8 cellular contexts compared by ENCODE assay signal in the genomic region with DNA sequence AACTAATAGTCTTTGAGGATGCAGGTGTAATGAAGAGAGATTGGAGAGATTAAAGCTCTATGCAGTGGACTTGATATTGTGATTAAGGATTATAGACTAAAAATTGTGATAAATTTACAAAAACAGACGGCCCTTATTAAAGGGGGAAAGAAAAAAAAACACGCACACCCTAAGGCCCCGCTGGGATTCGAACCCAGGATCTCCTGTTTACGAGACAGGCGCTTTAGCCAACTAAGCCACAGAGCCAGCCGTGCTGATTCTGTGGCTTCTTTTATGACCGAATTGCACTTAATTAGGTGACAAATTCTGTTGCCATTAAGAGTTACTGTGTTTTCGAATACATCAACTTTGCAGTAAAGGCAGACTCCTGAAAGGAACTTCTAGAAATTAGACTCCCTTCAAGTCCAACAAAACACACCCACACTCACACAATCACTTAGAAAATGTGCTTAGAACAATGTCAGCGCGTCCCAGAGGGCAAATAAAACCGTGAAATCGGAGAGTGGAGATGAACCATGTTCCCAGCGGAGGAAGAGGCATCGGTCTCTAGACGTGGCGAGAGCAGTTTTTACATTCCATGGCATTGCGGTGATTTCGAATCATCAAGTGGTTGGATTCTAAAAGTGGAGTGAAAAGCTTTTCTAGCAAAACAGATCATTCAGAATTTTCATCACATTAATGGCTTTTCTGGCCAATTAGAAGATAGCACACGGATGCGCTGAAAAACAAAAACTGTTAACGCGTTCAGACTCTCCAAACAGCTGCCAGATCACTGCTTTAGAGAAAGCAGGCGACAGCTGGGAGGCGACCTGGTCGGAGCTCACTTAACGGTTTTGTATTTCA.
DNase-seq lines count a peak whose midpoint lies in the region; ATAC-seq lines count a peak whose summit lies in the region.

No MANE protein-coding gene starts in this region.

- peak; percentile 83 for DNase-seq in RKO (ENCODE audit: low spot score)
- DNase-seq in amygdala (lab: John Stamatoyannopoulos, UW) = peak in 34 of 56 donors; percentile 6 to 83 (median 32)
- DNase-seq in stimulated activated CD4-positive, alpha-beta T cell treated with anti-CD3 and anti-CD28 coated beads, Interleukin-12 subunit alpha, Interleukin-12 subunit beta, amount 100 ng/mL, for 48 hours (ENCODE audit: low read depth in 2 of 3, low spot score in 1 of 3) = peak; percentile 67 to 78 (median 68)
- DNase-seq in mesenteric fat pad (ENCODE audit: low spot score) = no peak

- no peaks in the 10 kb centered on the region for H3K36me3 ChIP-seq in ES-I3 (ENCODE audit: insufficient read depth, low read length)
- no peaks in the 10 kb centered on the region for H3K36me3 ChIP-seq in iPS-18a (ENCODE audit: control insufficient read depth, low read depth, low read length)

- peaks cover 28% of the 10 kb centered on the region for H3K27me3 Mint-ChIP-seq in IgD-negative memory B cell

- no peaks in the 10 kb centered on the region for H3K36me3 Mint-ChIP-seq in IgD-negative memory B cell

- peaks cover 4 to 12% (median 9%) of the 10 kb centered on the region in 3 donors for H3K4me1 Mint-ChIP-seq in IgD-negative memory B cell

- peak overlapping the region in 1 of 3 donors; percentile 7 for H3K27ac Mint-ChIP-seq in IgD-negative memory B cell

- H3K4me1 ChIP-seq in ES-I3 (ENCODE audit: insufficient read depth, low read length) (no peaks in the 10 kb centered on the region), iPS-18a (ENCODE audit: control insufficient read depth, low read depth, low read length) (peaks cover 4% of the 10 kb centered on the region)

- peak overlapping the region; percentile 47 for H3K27ac ChIP-seq in iPS-18a (ENCODE audit: low read length)

- H3K9me3 ChIP-seq in ES-I3 (ENCODE audit: control insufficient read depth, insufficient read depth, low read length) (no peaks in the 10 kb centered on the region), iPS-18a (ENCODE audit: control insufficient read depth, low read depth, low read length) (no peaks in the 10 kb centered on the region)

- peak overlapping the region; percentile 100 for H3K4me3 ChIP-seq in iPS-18a (ENCODE audit: low read length)

- H3K9ac ChIP-seq in ES-I3 (ENCODE audit: low read depth, low read length) (peak overlapping the region; percentile 74), iPS-18a (ENCODE audit: low read length) (peak overlapping the region; percentile 78)

- no peak for ATAC-seq in HG02852 (IDR thresholded peaks at IDR 0.05; ENCODE audit: unreplicated experiment)

- H3K9me3 Mint-ChIP-seq in IgD-negative memory B cell = peaks cover 0 to 2% (median 0%) of the 10 kb centered on the region in 3 donors

- H3K27me3 ChIP-seq in iPS-18a (ENCODE audit: control insufficient read depth, insufficient read depth, low read length) = no peaks in the 10 kb centered on the region

- H3K4me3 Mint-ChIP-seq in IgD-negative memory B cell = peak overlapping the region; percentile 1 to 84 (median 81)
